1 cellular context compared by ENCODE assay signal in genomic region chr16:72129976-72130656, GRCh38.
TF ChIP-seq lines count a peak whose summit lies in the region.

No MANE protein-coding gene starts in this region.

TF ChIP-seq in H1, 55 proteins besides CTCF, POLR2A, EP300 and RAD21:
- no peak for TF ChIP-seq CHD2 (IDR thresholded peaks at IDR 0.05; ENCODE audit: low read length)
- TF ChIP-seq EGR1 (IDR thresholded peaks at IDR 0.05; ENCODE audit: borderline replicate concordance, low read depth, low read length) = no peak
- no peak for TF ChIP-seq KDM1A (IDR thresholded peaks at IDR 0.05; ENCODE audit: borderline replicate concordance, low read length)
- TF ChIP-seq, protein P1, sequence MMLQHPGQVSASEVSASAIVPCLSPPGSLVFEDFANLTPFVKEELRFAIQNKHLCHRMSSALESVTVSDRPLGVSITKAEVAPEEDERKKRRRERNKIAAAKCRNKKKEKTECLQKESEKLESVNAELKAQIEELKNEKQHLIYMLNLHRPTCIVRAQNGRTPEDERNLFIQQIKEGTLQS (IDR thresholded peaks at IDR 0.05; ENCODE audit: insufficient read depth, low read depth, low read length) = no peak
- TF ChIP-seq, protein P2, sequence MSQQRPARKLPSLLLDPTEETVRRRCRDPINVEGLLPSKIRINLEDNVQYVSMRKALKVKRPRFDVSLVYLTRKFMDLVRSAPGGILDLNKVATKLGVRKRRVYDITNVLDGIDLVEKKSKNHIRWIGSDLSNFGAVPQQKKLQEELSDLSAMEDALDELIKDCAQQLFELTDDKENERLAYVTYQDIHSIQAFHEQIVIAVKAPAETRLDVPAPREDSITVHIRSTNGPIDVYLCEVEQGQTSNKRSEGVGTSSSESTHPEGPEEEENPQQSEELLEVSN (IDR thresholded peaks at IDR 0.05) = no peak
- TF ChIP-seq JUN (IDR thresholded peaks at IDR 0.05; ENCODE audit: low read depth, low read length) = no peak
- no peak for TF ChIP-seq POU5F1 (IDR thresholded peaks at IDR 0.05; ENCODE audit: low read depth, low read length)
- TF ChIP-seq KDM5A (IDR thresholded peaks at IDR 0.05; ENCODE audit: low read length) = no peak
- TF ChIP-seq YY1 (IDR thresholded peaks at IDR 0.05; ENCODE audit: low read depth, low read length) = no peak
- TF ChIP-seq HDAC6 (IDR thresholded peaks at IDR 0.05; ENCODE audit: low read depth, low read length) = no peak
- TF ChIP-seq FOSL1 (IDR thresholded peaks at IDR 0.05; ENCODE audit: insufficient read depth, low read depth, low read length) = no peak
- TF ChIP-seq SIRT6 (IDR thresholded peaks at IDR 0.05; ENCODE audit: low read length) = no peak
- no peak for TF ChIP-seq EZH2 (IDR thresholded peaks at IDR 0.05; ENCODE audit: low read depth, low read length, severe bottlenecking)
- TF ChIP-seq ZNF274 (IDR thresholded peaks at IDR 0.05; ENCODE audit: borderline replicate concordance, extremely low read depth, low read length) = no peak
- no peak for TF ChIP-seq TAF1 (IDR thresholded peaks at IDR 0.05; ENCODE audit: low read depth, low read length)
- TF ChIP-seq USF2 (IDR thresholded peaks at IDR 0.05; ENCODE audit: low read length) = no peak
- TF ChIP-seq CHD1 (IDR thresholded peaks at IDR 0.05; ENCODE audit: low read depth, low read length) = no peak
- no peak for TF ChIP-seq CTBP2 (IDR thresholded peaks at IDR 0.05; ENCODE audit: borderline replicate concordance, insufficient read depth, insufficient read length, low read length)
- TF ChIP-seq, protein P3, sequence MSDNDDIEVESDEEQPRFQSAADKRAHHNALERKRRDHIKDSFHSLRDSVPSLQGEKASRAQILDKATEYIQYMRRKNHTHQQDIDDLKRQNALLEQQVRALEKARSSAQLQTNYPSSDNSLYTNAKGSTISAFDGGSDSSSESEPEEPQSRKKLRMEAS (IDR thresholded peaks at IDR 0.05) = no peak
TF ChIP-seq in H1: peak in this region for 0.
